In the genomic region with DNA sequence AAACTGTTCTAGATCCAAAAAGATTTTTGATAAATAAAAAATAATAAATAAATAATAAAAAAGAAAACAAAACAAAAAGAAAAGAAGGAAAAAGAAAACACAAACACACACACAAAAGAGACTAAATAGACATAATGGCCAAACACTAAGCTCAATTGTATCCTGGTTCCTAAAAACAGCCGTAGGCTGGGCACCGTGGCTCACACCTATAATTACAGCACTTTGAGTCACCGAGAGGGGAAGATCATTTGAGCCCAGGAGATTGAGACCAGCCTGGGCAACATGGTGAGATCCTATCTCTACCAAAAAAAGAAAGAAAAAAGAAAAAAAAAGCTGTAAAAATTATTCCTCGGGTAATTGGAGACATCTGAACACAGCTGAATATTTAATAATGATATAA, we compare ENCODE assay signal across 1 cellular context.
TF ChIP-seq lines count a peak whose summit lies in the region.

No MANE protein-coding gene starts in this region.

TF ChIP-seq in IMR-90, 13 proteins besides CTCF, POLR2A, EP300 and RAD21:
- TF ChIP-seq, protein P1, sequence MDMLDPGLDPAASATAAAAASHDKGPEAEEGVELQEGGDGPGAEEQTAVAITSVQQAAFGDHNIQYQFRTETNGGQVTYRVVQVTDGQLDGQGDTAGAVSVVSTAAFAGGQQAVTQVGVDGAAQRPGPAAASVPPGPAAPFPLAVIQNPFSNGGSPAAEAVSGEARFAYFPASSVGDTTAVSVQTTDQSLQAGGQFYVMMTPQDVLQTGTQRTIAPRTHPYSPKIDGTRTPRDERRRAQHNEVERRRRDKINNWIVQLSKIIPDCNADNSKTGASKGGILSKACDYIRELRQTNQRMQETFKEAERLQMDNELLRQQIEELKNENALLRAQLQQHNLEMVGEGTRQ (IDR thresholded peaks at IDR 0.05; ENCODE audit: low read depth, low read length), result no peak
- TF ChIP-seq RFX5 (IDR thresholded peaks at IDR 0.05; ENCODE audit: low read depth, low read length), result no peak
- no peak for TF ChIP-seq RCOR1 (IDR thresholded peaks at IDR 0.05; ENCODE audit: insufficient replicate concordance, low read length)
- no peak for TF ChIP-seq NFE2L2 (IDR thresholded peaks at IDR 0.05; ENCODE audit: low read depth, low read length)
- no peak for TF ChIP-seq MAFK (IDR thresholded peaks at IDR 0.05; ENCODE audit: low read depth, low read length)
- no peak for TF ChIP-seq BHLHE40 (IDR thresholded peaks at IDR 0.05; ENCODE audit: low read depth, low read length)
- TF ChIP-seq CEBPB (IDR thresholded peaks at IDR 0.05; ENCODE audit: low read depth, low read length), result no peak
- TF ChIP-seq CHD1 (IDR thresholded peaks at IDR 0.05; ENCODE audit: low read depth, low read length), result no peak
- no peak for TF ChIP-seq FOS (IDR thresholded peaks at IDR 0.05; ENCODE audit: low read depth, low read length)
- no peak for TF ChIP-seq MXI1 (IDR thresholded peaks at IDR 0.05; ENCODE audit: borderline replicate concordance, low read depth, low read length)
